9 cellular contexts compared by ENCODE assay signal in genomic region chr22:32137731-32138324, GRCh38. TPM values are rescaled to one million over a fixed set of nuclear protein-coding genes. Genes with fewer than 3 reads are reported as not detected.
A peak's percentile ranks its signal among the peaks of the same experiment; 100 is the strongest.
DNase-seq lines count a peak whose midpoint lies in the region; FAIRE-seq and TF ChIP-seq lines count a peak whose summit lies in the region.
"Not testable (repeated sequence)": the region's sequence is repeated elsewhere in the genome, so short reads cannot be mapped to it uniquely, and the experiment has no call there.
"Had no signal": no experiment of that assay in that cellular context is flagged by ENCODE, and none has a peak within 500 bp of the region (broad histone marks: within the 10 kb centered on the region; RNA-seq: fewer than 3 reads in every experiment).

No MANE protein-coding gene starts in this region.

- H3K4me1 Mint-ChIP-seq in T-helper 2 cell treated with Interferon-gamma antibody and Interleukin-4, amounts not matched to agents 5 μg/mL and 100 μg/mL, for 36 hours (ENCODE audit: low read depth), result peaks cover 35% of the 10 kb centered on the region

- not testable (repeated sequence) for DNase-seq in GM12892 (ENCODE audit: insufficient read length)
- DNase-seq in NCI-H2227 (lab: John Stamatoyannopoulos, UW; ENCODE audit: unreplicated experiment), result peak; percentile 12
- DNase-seq in T-helper 2 cell treated with Interferon-gamma antibody and Interleukin-4, amounts not matched to agents 5 μg/mL and 100 μg/mL, for 36 hours (ENCODE audit: low spot score), result peak; percentile 81
- DNase-seq in activated T-helper 1 cell treated with Interleukin-2 at 50 U/mL for 16 hours (ENCODE audit: low read depth), result peak; percentile 5
- DNase-seq in erythroblast (lab: John Stamatoyannopoulos, UW), result peak; percentile 14 to 46
- DNase-seq in myocyte (ENCODE audit: low read depth), result peak; percentile 53
- peak; percentile 38 to 51 (median 42) for DNase-seq in stimulated activated CD4-positive, alpha-beta T cell treated with anti-CD3 and anti-CD28 coated beads, TNF-alpha, amount 100 ng/mL, for 24 hours (ENCODE audit: low read depth in 3 of 3)

- H3K9me3 Mint-ChIP-seq in T-helper 2 cell treated with Interferon-gamma antibody and Interleukin-4, amounts not matched to agents 5 μg/mL and 100 μg/mL, for 36 hours, result not testable (repeated sequence)

- not testable (repeated sequence) for H3K36me3 Mint-ChIP-seq in T-helper 2 cell treated with Interferon-gamma antibody and Interleukin-4, amounts not matched to agents 5 μg/mL and 100 μg/mL, for 36 hours (ENCODE audit: low read depth)

- H3K27ac Mint-ChIP-seq in T-helper 2 cell treated with Interferon-gamma antibody and Interleukin-4, amounts not matched to agents 5 μg/mL and 100 μg/mL, for 36 hours, result peak overlapping the region; percentile 78

- H3K27me3 Mint-ChIP-seq in T-helper 2 cell treated with Interferon-gamma antibody and Interleukin-4, amounts not matched to agents 5 μg/mL and 100 μg/mL, for 36 hours (ENCODE audit: low read depth), result not testable (repeated sequence)

- TF ChIP-seq POLR2A in GM12892 (IDR thresholded peaks at IDR 0.05; ENCODE audit: low read depth, low read length); erythroblast (IDR thresholded peaks at IDR 0.05; ENCODE audit: low read length): not testable (repeated sequence)

- FAIRE-seq in A204.1 (lab: Jason Lieb, UNC), result peak; percentile 98
- FAIRE-seq in GM12892 (lab: Jason Lieb, UNC), result peak; percentile 83

- peak overlapping the region; percentile 77 for H3K4me3 Mint-ChIP-seq in T-helper 2 cell treated with Interferon-gamma antibody and Interleukin-4, amounts not matched to agents 5 μg/mL and 100 μg/mL, for 36 hours

RNA-seq across cellular contexts. Expression of gene C22orf42, which starts 21.3 kb away (rescaled TPM):
- polyA plus RNA-seq in GM12892 (2012; ENCODE audit: missing spikeins), result not detected
- not detected in 2 replicates for total RNA-seq in myocyte
- polyA plus RNA-seq in myocyte (2012), result not detected
- total RNA-seq: astrocyte had no signal
